Comparison of ENCODE assay signal across 17 cellular contexts in the genomic region with DNA sequence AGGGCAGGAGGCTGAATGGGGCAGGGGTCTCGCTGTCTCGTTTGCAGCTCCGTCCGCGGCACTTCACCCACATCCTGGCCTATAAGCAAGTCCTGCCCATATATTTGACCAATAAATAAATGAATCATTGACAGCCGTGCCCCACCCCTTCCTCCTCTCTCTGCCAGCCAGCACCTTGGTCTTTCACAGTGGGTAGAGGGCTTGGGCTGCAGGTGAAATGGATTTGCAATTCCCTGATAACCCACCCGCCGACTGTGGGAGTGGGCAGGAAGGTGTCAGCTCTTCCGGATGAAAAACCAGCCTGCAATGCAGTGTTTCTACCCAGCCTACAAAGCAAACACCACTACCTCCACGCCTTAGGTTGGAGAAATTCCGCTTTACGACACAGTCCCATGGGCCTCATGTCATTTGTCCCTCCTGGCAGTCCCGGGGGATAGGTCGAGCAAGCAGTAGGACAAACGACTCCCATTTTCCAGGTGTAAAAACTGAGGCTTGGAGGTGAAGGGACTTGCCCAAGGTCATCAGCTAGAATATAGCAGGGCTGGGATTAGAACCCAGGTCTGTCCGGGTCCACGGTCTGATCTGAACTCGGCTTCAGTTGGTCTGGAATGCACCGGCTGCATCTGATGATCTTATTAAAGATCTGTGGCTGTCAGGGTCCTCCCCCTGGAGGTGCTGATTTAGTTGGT.
A peak's percentile ranks its signal among the peaks of the same experiment; 100 is the strongest.
DNase-seq lines count a peak whose midpoint lies in the region; ATAC-seq and TF ChIP-seq lines count a peak whose summit lies in the region.
"Had no signal": no experiment of that assay in that cellular context is flagged by ENCODE, and none has a peak within 500 bp of the region (broad histone marks: within the 10 kb centered on the region; RNA-seq: fewer than 3 reads in every experiment).

No MANE protein-coding gene starts in this region.

- peak; percentile 5 for DNase-seq in LoVo (ENCODE audit: low spot score)
- DNase-seq in prostate gland (ENCODE audit: low spot score) = no peak
- DNase-seq in WTC11 (ENCODE audit: low spot score) = no peak
- DNase-seq in T-helper 9 cell = no peak
- no peak for DNase-seq in heart left ventricle
- DNase-seq: activated CD4-positive, alpha-beta T cell treated with anti-CD3 and anti-CD28 coated beads for 48 hours; AML-193; anterior cingulate cortex; DMS79; NCI-H748 treated with DMSO at 0.1 percent for 48 hours; RPMI8226; stimulated activated naive CD4-positive, alpha-beta T cell treated with Interleukin-2 at 50 U/mL for 16 hours had no signal

- ATAC-seq in gastroesophageal sphincter (no peak), GM21786 (IDR thresholded peaks at IDR 0.05; ENCODE audit: unreplicated experiment) (no peak), WTC11 (no peak), heart left ventricle (no peak)

- CTCF ChIA-PET in WTC11 (lab: Charles Lee) = interaction anchor here (0.5 to 1.4 kb wide), 2 partner anchors 17 to 170 kb away, joined by 3 to 4 read pairs; no protein-coding TSS in a partner anchor

- no peak overlapping the region for H3K4me3 Mint-ChIP-seq in WTC11
- H3K4me3 Mint-ChIP-seq: T-helper 1 cell treated with Interleukin-12 subunit alpha and Interleukin-12 subunit beta and Interleukin-4 antibody, amounts not matched to agents 30 μg/mL and 1 μg/mL, for 36 hours had no signal

- H3K36me3 ChIP-seq in BLaER1 treated with 17β-estradiol and CSF1 and Interleukin-3, amounts not matched to agents 10 nM and 100 nM = peaks cover 39 to 78% (median 59%) of the 10 kb centered on the region in 11 experiments
- H3K36me3 ChIP-seq in gastroesophageal sphincter (peaks cover 0 to 26% of the 10 kb centered on the region in 2 donors), prostate gland (no peaks in the 10 kb centered on the region), heart left ventricle (peaks cover 0 to 14% (median 0%) of the 10 kb centered on the region in 9 donors)

- peaks cover 33 to 63% (median 53%) of the 10 kb centered on the region in 10 experiments for H3K4me1 ChIP-seq in BLaER1 treated with 17β-estradiol and CSF1 and Interleukin-3, amounts not matched to agents 10 nM and 100 nM
- H3K4me1 ChIP-seq in gastroesophageal sphincter = peaks cover 0 to 99% (median 38%) of the 10 kb centered on the region in 3 donors
- H3K4me1 ChIP-seq in prostate gland (replicated peaks) = peaks cover 18% of the 10 kb centered on the region
- H3K4me1 ChIP-seq in heart left ventricle = peaks cover 0 to 60% (median 18%) of the 10 kb centered on the region in 12 donors

- H3K27me3 Mint-ChIP-seq in WTC11 (ENCODE audit: low read depth) = no peaks in the 10 kb centered on the region

- no peaks in the 10 kb centered on the region for H3K9me3 Mint-ChIP-seq in WTC11
- H3K9me3 Mint-ChIP-seq: T-helper 1 cell treated with Interleukin-12 subunit alpha and Interleukin-12 subunit beta and Interleukin-4 antibody, amounts not matched to agents 30 μg/mL and 1 μg/mL, for 36 hours had no signal

- no peaks in the 10 kb centered on the region for H3K27me3 ChIP-seq in BLaER1 treated with 17β-estradiol and CSF1 and Interleukin-3, amounts not matched to agents 10 nM and 100 nM
- H3K27me3 ChIP-seq in gastroesophageal sphincter (no peaks in the 10 kb centered on the region), prostate gland (replicated peaks; ENCODE audit: insufficient read depth) (no peaks in the 10 kb centered on the region), heart left ventricle (no peaks in the 10 kb centered on the region)

- peak overlapping the region; percentile 2 to 85 (median 73); a peak in 21 of 22 replicates for H3K4me2 ChIP-seq in BLaER1 treated with 17β-estradiol and CSF1 and Interleukin-3, amounts not matched to agents 10 nM and 100 nM
- H3K4me2 ChIP-seq: smooth muscle cell had no signal

- no peak overlapping the region; a peak in 1 of 20 replicates for H3K4me3 ChIP-seq in BLaER1 treated with 17β-estradiol and CSF1 and Interleukin-3, amounts not matched to agents 10 nM and 100 nM
- no peak overlapping the region for H3K4me3 ChIP-seq in gastroesophageal sphincter
- no peak overlapping the region for H3K4me3 ChIP-seq in prostate gland
- H3K4me3 ChIP-seq in heart left ventricle = no peak overlapping the region
- H3K4me3 ChIP-seq: smooth muscle cell had no signal

- intact Hi-C loops in prostate gland (cut with DNase I) (no loop called here), heart left ventricle (cut with DNase I) (loop anchor here in 4 of 10 donors (5.0 to 10.0 kb wide), 4 partner anchors 46 to 144 kb away; a partner anchor contains a TSS)

- H3K27ac Mint-ChIP-seq in WTC11 = no peak overlapping the region
- H3K27ac Mint-ChIP-seq: T-helper 1 cell treated with Interleukin-12 subunit alpha and Interleukin-12 subunit beta and Interleukin-4 antibody, amounts not matched to agents 30 μg/mL and 1 μg/mL, for 36 hours had no signal

- peaks cover 6% of the 10 kb centered on the region; the same call in 1 of the 2 replicates for H3K4me1 Mint-ChIP-seq in WTC11

- TF ChIP-seq POLR2A in gastroesophageal sphincter (IDR thresholded peaks at IDR 0.05) (no peak), prostate gland (IDR thresholded peaks at IDR 0.05) (no peak), heart left ventricle (IDR thresholded peaks at IDR 0.05) (no peak)

- peaks cover 0 to 51% (median 0%) of the 10 kb centered on the region in 11 experiments; a peak in 7 of 22 replicates for H4K20me1 ChIP-seq in BLaER1 treated with 17β-estradiol and CSF1 and Interleukin-3, amounts not matched to agents 10 nM and 100 nM

- TF ChIP-seq EP300 in gastroesophageal sphincter (IDR thresholded peaks at IDR 0.05) = no peak

- H3K27ac ChIP-seq in BLaER1 treated with 17β-estradiol and CSF1 and Interleukin-3, amounts not matched to agents 10 nM and 100 nM = peak overlapping the region in 8 of 11 experiments; percentile 34 to 63 (median 49); a peak in 15 of 22 replicates
- H3K27ac ChIP-seq in gastroesophageal sphincter = peak overlapping the region in 3 of 4 donors; percentile 61 to 87 (median 87)
- H3K27ac ChIP-seq in prostate gland = peak overlapping the region; percentile 8 to 74
- H3K27ac ChIP-seq in heart left ventricle = no peak overlapping the region

- POLR2A ChIA-PET in WTC11 (lab: Charles Lee) = no interaction called here

- no peaks in the 10 kb centered on the region for H3K9me3 ChIP-seq in BLaER1 treated with 17β-estradiol and CSF1 and Interleukin-3, amounts not matched to agents 10 nM and 100 nM (replicated peaks in 1 of 11)
- no peaks in the 10 kb centered on the region for H3K9me3 ChIP-seq in gastroesophageal sphincter
- no peaks in the 10 kb centered on the region for H3K9me3 ChIP-seq in prostate gland
- H3K9me3 ChIP-seq in heart left ventricle = no peaks in the 10 kb centered on the region

- TF ChIP-seq CTCF in gastroesophageal sphincter (IDR thresholded peaks at IDR 0.05) (no peak), prostate gland (IDR thresholded peaks at IDR 0.05) (no peak), WTC11 (IDR thresholded peaks at IDR 0.05) (no peak), heart left ventricle (IDR thresholded peaks at IDR 0.05) (no peak)

- H3K36me3 Mint-ChIP-seq in WTC11 = peaks cover 26% of the 10 kb centered on the region

- H3K9ac ChIP-seq in BLaER1 treated with 17β-estradiol and CSF1 and Interleukin-3, amounts not matched to agents 10 nM and 100 nM = peak overlapping the region in 6 of 11 experiments; percentile 6 to 56 (median 41); a peak in 8 of 22 replicates

- 73 to 87% methylated on average over 6 to 16 of the region's 19 CpGs for WGBS in gastroesophageal sphincter (ENCODE audit: low coverage in 1 of 2), 2 donors
- 75% methylated on average over 19 of the region's 19 CpGs for WGBS in prostate gland
- 84 to 88% (median 86%) methylated on average over 19 of the region's 19 CpGs for WGBS in heart left ventricle, 4 donors

TF ChIP-seq in WTC11, 78 proteins besides CTCF, POLR2A, EP300 and RAD21 (continues in another document):
- TF ChIP-seq, protein P1, sequence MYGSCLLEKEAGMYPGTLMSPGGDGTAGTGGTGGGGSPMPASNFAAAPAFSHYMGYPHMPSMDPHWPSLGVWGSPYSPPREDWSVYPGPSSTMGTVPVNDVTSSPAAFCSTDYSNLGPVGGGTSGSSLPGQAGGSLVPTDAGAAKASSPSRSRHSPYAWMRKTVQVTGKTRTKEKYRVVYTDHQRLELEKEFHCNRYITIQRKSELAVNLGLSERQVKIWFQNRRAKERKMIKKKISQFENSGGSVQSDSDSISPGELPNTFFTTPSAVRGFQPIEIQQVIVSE (CRISPR knock-in tag; IDR thresholded peaks at IDR 0.05; ENCODE audit: borderline replicate concordance) = no peak
- TF ChIP-seq, protein P2, sequence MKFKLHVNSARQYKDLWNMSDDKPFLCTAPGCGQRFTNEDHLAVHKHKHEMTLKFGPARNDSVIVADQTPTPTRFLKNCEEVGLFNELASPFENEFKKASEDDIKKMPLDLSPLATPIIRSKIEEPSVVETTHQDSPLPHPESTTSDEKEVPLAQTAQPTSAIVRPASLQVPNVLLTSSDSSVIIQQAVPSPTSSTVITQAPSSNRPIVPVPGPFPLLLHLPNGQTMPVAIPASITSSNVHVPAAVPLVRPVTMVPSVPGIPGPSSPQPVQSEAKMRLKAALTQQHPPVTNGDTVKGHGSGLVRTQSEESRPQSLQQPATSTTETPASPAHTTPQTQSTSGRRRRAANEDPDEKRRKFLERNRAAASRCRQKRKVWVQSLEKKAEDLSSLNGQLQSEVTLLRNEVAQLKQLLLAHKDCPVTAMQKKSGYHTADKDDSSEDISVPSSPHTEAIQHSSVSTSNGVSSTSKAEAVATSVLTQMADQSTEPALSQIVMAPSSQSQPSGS (CRISPR knock-in tag; IDR thresholded peaks at IDR 0.05; ENCODE audit: borderline replicate concordance, low read depth) = no peak
- TF ChIP-seq SOX15 (CRISPR knock-in tag; IDR thresholded peaks at IDR 0.05) = no peak
- TF ChIP-seq, protein P3, sequence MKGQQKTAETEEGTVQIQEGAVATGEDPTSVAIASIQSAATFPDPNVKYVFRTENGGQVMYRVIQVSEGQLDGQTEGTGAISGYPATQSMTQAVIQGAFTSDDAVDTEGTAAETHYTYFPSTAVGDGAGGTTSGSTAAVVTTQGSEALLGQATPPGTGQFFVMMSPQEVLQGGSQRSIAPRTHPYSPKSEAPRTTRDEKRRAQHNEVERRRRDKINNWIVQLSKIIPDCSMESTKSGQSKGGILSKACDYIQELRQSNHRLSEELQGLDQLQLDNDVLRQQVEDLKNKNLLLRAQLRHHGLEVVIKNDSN (CRISPR knock-in tag; IDR thresholded peaks at IDR 0.05) = no peak
- TF ChIP-seq, protein P4, sequence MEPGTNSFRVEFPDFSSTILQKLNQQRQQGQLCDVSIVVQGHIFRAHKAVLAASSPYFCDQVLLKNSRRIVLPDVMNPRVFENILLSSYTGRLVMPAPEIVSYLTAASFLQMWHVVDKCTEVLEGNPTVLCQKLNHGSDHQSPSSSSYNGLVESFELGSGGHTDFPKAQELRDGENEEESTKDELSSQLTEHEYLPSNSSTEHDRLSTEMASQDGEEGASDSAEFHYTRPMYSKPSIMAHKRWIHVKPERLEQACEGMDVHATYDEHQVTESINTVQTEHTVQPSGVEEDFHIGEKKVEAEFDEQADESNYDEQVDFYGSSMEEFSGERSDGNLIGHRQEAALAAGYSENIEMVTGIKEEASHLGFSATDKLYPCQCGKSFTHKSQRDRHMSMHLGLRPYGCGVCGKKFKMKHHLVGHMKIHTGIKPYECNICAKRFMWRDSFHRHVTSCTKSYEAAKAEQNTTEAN (CRISPR knock-in tag; IDR thresholded peaks at IDR 0.05) = no peak

Comparison
In these comparisons a context has a peak if more than half of its experiments do, and no peak if none do; other contexts are left out.
1. H3K27ac ChIP-seq: peak in BLaER1 treated with 17β-estradiol and CSF1 and Interleukin-3, amounts not matched to agents 10 nM and 100 nM (8 of 11), gastroesophageal sphincter (3 of 4) and prostate gland (2 of 2); none in heart left ventricle (0 of 12).